In the genomic region with DNA sequence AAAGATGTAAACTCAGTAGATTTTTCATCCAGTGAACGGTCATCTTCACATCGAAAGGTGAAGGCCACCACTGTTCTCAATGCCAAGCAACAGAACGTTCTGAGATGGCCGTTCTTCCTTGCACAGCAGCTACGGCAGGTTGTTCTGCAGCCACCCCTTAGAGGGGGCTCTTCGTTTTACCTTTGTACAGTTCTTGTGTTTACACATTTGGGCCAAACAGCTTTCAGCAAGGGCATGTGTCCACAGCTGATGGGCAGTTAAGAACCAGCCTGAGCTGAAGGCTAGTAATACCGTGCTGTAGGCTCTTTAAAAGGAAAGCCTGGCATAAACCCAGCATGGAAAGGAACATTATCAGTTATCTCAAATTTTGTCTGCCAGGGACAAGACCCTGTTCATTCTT, we compare ENCODE assay signal across 19 cellular contexts. TPM values are rescaled to one million over a fixed set of nuclear protein-coding genes. Genes with fewer than 3 reads are reported as not detected.
DNase-seq lines count a peak whose midpoint lies in the region; ATAC-seq and TF ChIP-seq lines count a peak whose summit lies in the region.
"Had no signal": no experiment of that assay in that cellular context is flagged by ENCODE, and none has a peak within 500 bp of the region (broad histone marks: within the 10 kb centered on the region; RNA-seq: fewer than 3 reads in every experiment).

No MANE protein-coding gene starts in this region.

- TF ChIP-seq POLR2A in heart left ventricle (IDR thresholded peaks at IDR 0.05), result no peak

- H3K4me1 ChIP-seq in ACC112 (ENCODE audit: control insufficient read depth, insufficient read depth, low read length, unreplicated experiment) (peaks cover 26% of the 10 kb centered on the region), Panc1 (ENCODE audit: control insufficient read depth, insufficient read depth, low read length) (no peaks in the 10 kb centered on the region), heart left ventricle (peaks cover 0 to 61% (median 44%) of the 10 kb centered on the region in 12 donors), rectal smooth muscle tissue (ENCODE audit: control insufficient read depth, insufficient read depth, low read length) (peaks cover 18% of the 10 kb centered on the region)

- H3K4me3 ChIP-seq in ACC112 (ENCODE audit: low read depth, low read length) (no peak overlapping the region), Panc1 (ENCODE audit: low read depth in 2 of 2, low read length in 2 of 2) (no peak overlapping the region), heart left ventricle (no peak overlapping the region), rectal smooth muscle tissue (ENCODE audit: low read length) (no peak overlapping the region)

- in situ Hi-C loops in Panc1 (cut with HindIII; ENCODE audit: low pct_unique_long_range_greater_than_20kb, low sequenced_read_pairs), result no loop called here

- TF ChIP-seq CTCF in Panc1 (IDR thresholded peaks at IDR 0.05), result no peak
- peak in 2 of 12 donors; percentile 6 for TF ChIP-seq CTCF in heart left ventricle (IDR thresholded peaks at IDR 0.05)

- H3K27ac ChIP-seq in ACC112 (ENCODE audit: low read depth, low read length) (peak overlapping the region; percentile 55), Panc1 (ENCODE audit: low read length) (no peak overlapping the region), heart left ventricle (peak overlapping the region in 10 of 12 donors; percentile 16 to 83 (median 76)), rectal smooth muscle tissue (ENCODE audit: low read depth, low read length) (peak overlapping the region; percentile 85)
- H3K27ac ChIP-seq: epithelial cell of prostate, HL-60 had no signal

- no peaks in the 10 kb centered on the region for H3K79me2 ChIP-seq in ACC112 (ENCODE audit: control insufficient read depth, insufficient read depth, low read length, unreplicated experiment)

- BruUV-seq in Panc1 (replicated peaks; lab: Mats Ljungman, UMichigan), result no TSS peak

- ATAC-seq in Panc1, result peak; percentile 51; the same call in 1 of the 2 replicates
- ATAC-seq in heart left ventricle, result peak; percentile 48 to 75 (median 62)
- ATAC-seq: stimulated activated naive B cell treated with anti-CD40 and anti-IgM and Interleukin-4, amounts not matched to agents 10 μg/mL and 1 μg/mL and 100 μg/mL, for 72 hours had no signal

- POLR2A ChIA-PET in Panc1 (lab: Charles Lee), result no interaction called here

- no peak overlapping the region for H2AFZ ChIP-seq in ACC112 (ENCODE audit: low read length, unreplicated experiment)

- WGBS in heart left ventricle, 4 donors, result 57 to 65% (median 62%) methylated on average over 7 of the region's 7 CpGs

- H3K9me3 ChIP-seq in Panc1 (ENCODE audit: control insufficient read depth, insufficient read depth, low read depth, low read length), result no peaks in the 10 kb centered on the region
- no peaks in the 10 kb centered on the region for H3K9me3 ChIP-seq in heart left ventricle

- H3K27me3 ChIP-seq in ACC112 (ENCODE audit: insufficient read depth, low read length) (no peaks in the 10 kb centered on the region), Panc1 (ENCODE audit: control insufficient read depth, insufficient read depth, low read length) (no peaks in the 10 kb centered on the region), heart left ventricle (no peaks in the 10 kb centered on the region), rectal smooth muscle tissue (ENCODE audit: control insufficient read depth, insufficient read depth, low read length) (no peaks in the 10 kb centered on the region)

- H3K36me3 ChIP-seq in ACC112 (ENCODE audit: insufficient read depth, low read length) (no peaks in the 10 kb centered on the region), Panc1 (ENCODE audit: control insufficient read depth, insufficient read depth, low read length) (no peaks in the 10 kb centered on the region), heart left ventricle (peaks cover 0 to 44% (median 30%) of the 10 kb centered on the region in 9 donors), rectal smooth muscle tissue (ENCODE audit: control insufficient read depth, insufficient read depth, low read length) (peaks cover 2% of the 10 kb centered on the region)

- DNase-seq in Panc1 (ENCODE audit: low read depth, low spot score), result no peak
- DNase-seq in heart left ventricle, result peak in 2 of 5 donors; percentile 9 to 27
- DNase-seq in GF-D8 (lab: John Stamatoyannopoulos, UW), result no peak
- no peak for DNase-seq in NCI-H69 (lab: John Stamatoyannopoulos, UW)
- DNase-seq in NCI-H2081 (lab: John Stamatoyannopoulos, UW), result no peak
- DNase-seq in NCI-H1092 treated with DMSO at 0.1 percent for 48 hours (lab: John Stamatoyannopoulos, UW), result no peak
- DNase-seq: activated CD4-positive, CD25-positive, alpha-beta regulatory T cell; activated effector memory CD4-positive, alpha-beta T cell treated with anti-CD3 and anti-CD28 coated beads, Interleukin-2, amount 50 U/mL, for 16 hours; EL; glutamatergic neuron; islet precursor cell; KBM-7; NCI-H1105 treated with DMSO at 0.1 percent for 48 hours; stimulated activated CD4-positive, alpha-beta T cell treated with anti-CD3 and anti-CD28 coated beads, Interleukin-12 subunit alpha, Interleukin-12 subunit beta, amount 100 ng/mL, for 4 hours; stimulated activated naive B cell treated with anti-CD40 and anti-IgM and Interleukin-4, amounts not matched to agents 10 μg/mL and 1 μg/mL and 100 μg/mL, for 72 hours had no signal

- CTCF ChIA-PET in Panc1 (lab: Charles Lee), result no interaction called here

- intact Hi-C loops in Panc1 (cut with micrococcal nuclease; ENCODE audit: unreplicated experiment), result loop anchor here (10.0 kb wide), 1 partner anchor 195 kb away; no protein-coding TSS in a partner anchor
- intact Hi-C loops in heart left ventricle (cut with DNase I), result loop anchor here in 2 of 10 donors (2.0 to 5.0 kb wide), 2 partner anchors 38 to 39 kb away; no protein-coding TSS in a partner anchor

- H3K9ac ChIP-seq in rectal smooth muscle tissue (ENCODE audit: low read length), result no peak overlapping the region

RNA-seq across cellular contexts. Expression of a gene that starts 15.9 kb away (rescaled TPM):
- total RNA-seq in Panc1 (2021; ENCODE audit: unreplicated experiment), result 4.2 TPM
- 2.4 TPM for polyA plus RNA-seq in Panc1 (2012; ENCODE audit: insufficient read length)
- total RNA-seq in heart left ventricle, result 10 to 100 TPM in 3 of 9 donors, 1 to 10 TPM in 6; 5.1 to 11.8 (median 7.1) TPM
- polyA plus RNA-seq in heart left ventricle, result 1 to 10 TPM; 3.8 to 4.7 TPM

RNA-seq across cellular contexts. Expression of a gene that starts 46.8 kb away (rescaled TPM):
- total RNA-seq in Panc1 (2021; ENCODE audit: unreplicated experiment) (71.6 TPM), heart left ventricle (100 to 1,000 TPM in 1 of 9 donors, 10 to 100 TPM in 8; 26.5 to 120 (median 32.6) TPM)
- 46.8 TPM for polyA plus RNA-seq in Panc1 (2012; ENCODE audit: insufficient read length)
- polyA plus RNA-seq in heart left ventricle, result 10 to 100 TPM; 21.1 to 44.3 TPM
